In the genomic region with DNA sequence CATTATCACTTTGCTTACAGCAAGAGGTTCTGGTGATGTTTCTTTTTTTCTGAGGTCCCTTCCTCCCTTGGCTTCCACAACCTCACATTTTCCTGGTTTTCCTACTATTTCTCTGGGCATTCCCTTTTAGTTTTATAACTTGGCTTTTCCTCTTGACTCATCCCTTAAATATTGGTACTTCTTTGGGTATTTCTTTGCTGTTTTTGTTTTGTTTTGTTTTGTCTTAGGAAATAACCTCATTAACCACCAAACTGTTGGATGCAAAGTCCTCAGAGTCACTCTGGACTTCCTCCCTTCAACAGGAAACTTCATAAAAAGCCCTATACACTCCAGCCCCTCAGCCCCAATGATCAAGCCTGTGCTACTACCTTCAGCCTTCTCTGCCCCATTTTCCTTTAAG, we compare ENCODE assay signal across 1 cellular context.
TF ChIP-seq lines count a peak whose summit lies in the region.

No MANE protein-coding gene starts in this region.

TF ChIP-seq in SK-N-SH, 30 proteins besides CTCF, POLR2A, EP300 and RAD21 (continued from another document):
- TF ChIP-seq, protein P1, sequence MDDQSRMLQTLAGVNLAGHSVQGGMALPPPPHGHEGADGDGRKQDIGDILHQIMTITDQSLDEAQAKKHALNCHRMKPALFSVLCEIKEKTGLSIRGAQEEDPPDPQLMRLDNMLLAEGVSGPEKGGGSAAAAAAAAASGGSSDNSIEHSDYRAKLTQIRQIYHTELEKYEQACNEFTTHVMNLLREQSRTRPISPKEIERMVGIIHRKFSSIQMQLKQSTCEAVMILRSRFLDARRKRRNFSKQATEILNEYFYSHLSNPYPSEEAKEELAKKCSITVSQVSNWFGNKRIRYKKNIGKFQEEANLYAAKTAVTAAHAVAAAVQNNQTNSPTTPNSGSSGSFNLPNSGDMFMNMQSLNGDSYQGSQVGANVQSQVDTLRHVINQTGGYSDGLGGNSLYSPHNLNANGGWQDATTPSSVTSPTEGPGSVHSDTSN (IDR thresholded peaks at IDR 0.05): no peak
- TF ChIP-seq EZH2phosphoT487 (IDR thresholded peaks at IDR 0.05; ENCODE audit: borderline replicate concordance, low read depth) (no peak), YY1 (IDR thresholded peaks at IDR 0.05; ENCODE audit: low read depth) (no peak), RCOR1 (IDR thresholded peaks at IDR 0.05; ENCODE audit: low read length) (no peak), ELF1 (IDR thresholded peaks at IDR 0.05) (no peak), MEF2A (IDR thresholded peaks at IDR 0.05; ENCODE audit: borderline replicate concordance, low read depth) (no peak), FOSL2 (IDR thresholded peaks at IDR 0.05; ENCODE audit: borderline replicate concordance, low read depth) (no peak), TCF12 (IDR thresholded peaks at IDR 0.05) (no peak), TEAD4 (IDR thresholded peaks at IDR 0.05; ENCODE audit: borderline replicate concordance, insufficient read depth) (no peak)
